ENCODE assay signal across 10 cellular contexts in genomic region chr2:172434821-172435607, GRCh38. TPM values are rescaled to one million over a fixed set of nuclear protein-coding genes. Genes with fewer than 3 reads are reported as not detected.
A peak's percentile ranks its signal among the peaks of the same experiment; 100 is the strongest.
DNase-seq lines count a peak whose midpoint lies in the region; ATAC-seq and FAIRE-seq lines count a peak whose summit lies in the region.
"Had no signal": no experiment of that assay in that cellular context is flagged by ENCODE, and none has a peak within 500 bp of the region (broad histone marks: within the 10 kb centered on the region; RNA-seq: fewer than 3 reads in every experiment).

No MANE protein-coding gene starts in this region.

- H3K27ac Mint-ChIP-seq in activated T-cell treated with anti-CD3 and anti-CD28 coated beads, Interleukin-2, amount 50 U/mL, for 24 hours: peak overlapping the region; percentile 70
- peak overlapping the region in 2 of 6 donors; percentile 33 to 66 for H3K27ac Mint-ChIP-seq in naive B cell

- no peak for FAIRE-seq in urothelium cell line (lab: Jason Lieb, UNC)

- H3K4me1 Mint-ChIP-seq in activated T-cell treated with anti-CD3 and anti-CD28 coated beads, Interleukin-2, amount 50 U/mL, for 24 hours (ENCODE audit: low read depth): peaks cover 54% of the 10 kb centered on the region
- H3K4me1 Mint-ChIP-seq in naive B cell: peaks cover 0 to 9% (median 8%) of the 10 kb centered on the region in 3 donors

- ATAC-seq in naive B cell (ENCODE audit: low read depth in 2 of 2): peak in 1 of 2 donors; percentile 33

- H3K27me3 Mint-ChIP-seq in activated T-cell treated with anti-CD3 and anti-CD28 coated beads, Interleukin-2, amount 50 U/mL, for 24 hours: no peaks in the 10 kb centered on the region
- peaks cover 22 to 45% (median 36%) of the 10 kb centered on the region in 3 donors for H3K27me3 Mint-ChIP-seq in naive B cell

- H3K36me3 Mint-ChIP-seq in activated T-cell treated with anti-CD3 and anti-CD28 coated beads, Interleukin-2, amount 50 U/mL, for 24 hours (ENCODE audit: low read depth): no peaks in the 10 kb centered on the region
- no peaks in the 10 kb centered on the region for H3K36me3 Mint-ChIP-seq in naive B cell

- no peak overlapping the region for H3K4me3 Mint-ChIP-seq in activated T-cell treated with anti-CD3 and anti-CD28 coated beads, Interleukin-2, amount 50 U/mL, for 24 hours
- peak overlapping the region in 1 of 8 donors; percentile 37 for H3K4me3 Mint-ChIP-seq in naive B cell

- no peaks in the 10 kb centered on the region for H3K9me3 Mint-ChIP-seq in activated T-cell treated with anti-CD3 and anti-CD28 coated beads, Interleukin-2, amount 50 U/mL, for 24 hours
- no peaks in the 10 kb centered on the region for H3K9me3 Mint-ChIP-seq in naive B cell

- peak; percentile 19 for DNase-seq in NK-92 treated with Interleukin-12 subunit alpha and Interleukin-12 subunit beta, amount 100 ng/mL, for 24 hours (lab: John Stamatoyannopoulos, UW)
- DNase-seq in NK-92 (lab: John Stamatoyannopoulos, UW; ENCODE audit: unreplicated experiment) (no peak), M059J (ENCODE audit: low read depth) (peak; percentile 70), naive B cell (peak; percentile 38), NAMALWA (ENCODE audit: low spot score) (no peak), GOT3 (lab: John Stamatoyannopoulos, UW) (no peak), urothelium cell line (ENCODE audit: low spot score) (no peak)
- no peak for DNase-seq in activated T-cell treated with anti-CD3 and anti-CD28 coated beads, Interleukin-2, amount 50 U/mL, for 24 hours
- DNase-seq: activated CD8-positive, alpha-beta memory T cell treated with anti-CD3 and anti-CD28 coated beads, Interleukin-2, amount 50 U/mL, for 48 hours; NCI-H2081 treated with DMSO at 0.1 percent for 48 hours had no signal

RNA-seq across cellular contexts. Expression of gene ITGA6, which starts 7.6 kb away (rescaled TPM):
- total RNA-seq in M059J (2014; rRNA removed; shearing (Covaris generic)): 31.7 and 47.7 TPM in 2 replicates
- under 1 TPM in 5 of 6 donors, not detected in 1; 0.36 to 0.74 (median 0.52) TPM for polyA plus RNA-seq in naive B cell (ENCODE audit: low read depth in 6 of 6)

Comparison
In these comparisons a context has a peak if more than half of its experiments do, and no peak if none do; other contexts are left out.
1. DNase-seq: peak in NK-92 treated with Interleukin-12 subunit alpha and Interleukin-12 subunit beta, amount 100 ng/mL, for 24 hours (single experiment), M059J (single experiment) and naive B cell (single experiment); none in NK-92 (single experiment), activated T-cell treated with anti-CD3 and anti-CD28 coated beads, Interleukin-2, amount 50 U/mL, for 24 hours (single experiment), NAMALWA (single experiment), GOT3 (single experiment) and urothelium cell line (single experiment).